In genomic region chr5:169980418-169981053, GRCh38 we compare ENCODE assay signal across 8 cellular contexts. TPM values are rescaled to one million over a fixed set of nuclear protein-coding genes. Genes with fewer than 3 reads are reported as not detected.
DNase-seq lines count a peak whose midpoint lies in the region; ATAC-seq, FAIRE-seq and TF ChIP-seq lines count a peak whose summit lies in the region.

INSYN2B (minus strand) TSS chr5:169980495; CDS start chr5:169883898, 96,597 bp downstream.

- no peak within 1 kb of the TSS for H3K9ac ChIP-seq in GM12878 (ENCODE audit: control insufficient read depth, insufficient read depth, low read length)

- intact Hi-C loops in GM12878 (cut with micrococcal nuclease; ENCODE audit: unreplicated experiment), result loop anchor here (1.0 kb wide), 1 partner anchor 279 kb away; no protein-coding TSS in a partner anchor
- intact Hi-C loops in sciatic nerve (cut with DNase I), result no loop called here

- H3K4me1 ChIP-seq in GM12878 (ENCODE audit: control insufficient read depth, insufficient read depth, low read length), result peaks cover 4% of the 10 kb centered on the region; the same call in 1 of the 2 replicates

- no peak within 1 kb of the TSS for H3K4me2 ChIP-seq in GM12878 (ENCODE audit: control insufficient read depth, insufficient read depth)

- H3K4me3 ChIP-seq in GM12878, result no peak within 1 kb of the TSS

- H3K27me3 ChIP-seq in GM12878 (replicated peaks in 1 of 2; ENCODE audit: control insufficient read depth in 2 of 2, insufficient read depth in 2 of 2, low read length in 1 of 2), result no peaks in the 10 kb centered on the region

- RAD21 ChIA-PET in GM12878 (lab: Charles Lee; ENCODE audit: unreplicated experiment), result interaction anchor here (0.7 to 2.6 kb wide), 23 partner anchors 9 to 388 kb away, joined by 3 to 44 read pairs (median 4); no protein-coding TSS in a partner anchor

- ATAC-seq in HG02623 (IDR thresholded peaks at IDR 0.05; ENCODE audit: unreplicated experiment) (peak; percentile 54), GM12878 (peak; percentile 90), sciatic nerve (peak; percentile 90), HG03196 (IDR thresholded peaks at IDR 0.05; ENCODE audit: unreplicated experiment) (no peak)

- no peak within 1 kb of the TSS for H2AFZ ChIP-seq in GM12878 (ENCODE audit: control insufficient read depth, low read depth, low read length)

- no peak for TF ChIP-seq POLR2A in GM12878 (IDR thresholded peaks at IDR 0.05; ENCODE audit: low read depth, low read length)

- no peak for TF ChIP-seq EP300 in GM12878 (IDR thresholded peaks at IDR 0.05; ENCODE audit: borderline replicate concordance in 1 of 2, control insufficient read depth in 1 of 2, low read depth in 2 of 2, low read length in 2 of 2)

- H3K9me3 ChIP-seq in GM12878 (replicated peaks; ENCODE audit: control insufficient read depth, insufficient read depth, low read length), result no peaks in the 10 kb centered on the region

- WGBS in GM12878 (ENCODE audit: insufficient coverage, insufficient replicate concordance, low lambda C conversion rate, missing lambda C conversion rate), result 78% methylated on average over 11 of the region's 11 CpGs

- SMC1A ChIA-PET in GM12878 (lab: Charles Lee; ENCODE audit: uncharacterized antibody, unreplicated experiment), result interaction anchor here (0.5 to 3.0 kb wide), 35 partner anchors 9 to 310 kb away, joined by 3 to 41 read pairs (median 4); no protein-coding TSS in a partner anchor

- FAIRE-seq in GM12878 (lab: Jason Lieb, UNC), result no peak

- peak in 2 of 3 experiments; percentile 33 to 71; a peak in 3 of 6 replicates for TF ChIP-seq CTCF in GM12878 (IDR thresholded peaks at IDR 0.05 in 2 of 3, conservative IDR thresholded peaks at IDR 0.05 in 1 of 3; ENCODE audit: control insufficient read depth in 2 of 3, extremely low read depth in 1 of 3, insufficient read depth in 1 of 3, low read depth in 3 of 3, low read length in 3 of 3)

- H4K20me1 ChIP-seq in GM12878 (ENCODE audit: control insufficient read depth, insufficient read depth), result no peaks in the 10 kb centered on the region

- peak; percentile 67 for TF ChIP-seq RAD21 in GM12878 (IDR thresholded peaks at IDR 0.05; ENCODE audit: insufficient read depth, low read depth, low read length)

- POLR2A ChIA-PET in GM12878 (lab: Charles Lee), result interaction anchor here (0.5 to 1.3 kb wide), 3 partner anchors 142 to 281 kb away, joined by 3 read pairs; no protein-coding TSS in a partner anchor

- no peaks in the 10 kb centered on the region for H3K79me2 ChIP-seq in GM12878 (ENCODE audit: control insufficient read depth, insufficient read depth, low read length)

- DNase-seq in NOMO-1 treated with DMSO at 0.1 percent for 48 hours (lab: John Stamatoyannopoulos, UW; ENCODE audit: unreplicated experiment), result peak; percentile 20
- no peak for DNase-seq in NOMO-1 treated with dmso at 0.1 percent for 144 hours (lab: John Stamatoyannopoulos, UW; ENCODE audit: unreplicated experiment)
- peak; percentile 92 to 93 for DNase-seq in NCI-H526 (lab: John Stamatoyannopoulos, UW)
- no peak for DNase-seq in GM12878 (ENCODE audit: low read depth, low spot score)
- peak; percentile 67 for DNase-seq in iPS DF 19.7 (ENCODE audit: low read depth, low spot score)
- peak; percentile 71 for DNase-seq in sciatic nerve (ENCODE audit: low spot score)

- BruUV-seq in GM12878 (replicated peaks; lab: Mats Ljungman, UMichigan), result no TSS peak

- H3K36me3 ChIP-seq in GM12878 (ENCODE audit: control insufficient read depth in 2 of 2, insufficient read depth in 2 of 2, low read length in 1 of 2), result peaks cover 6 to 19% of the 10 kb centered on the region in 2 experiments

- in situ Hi-C loops in GM12878 (cut with MboI), result loop anchor here (5.0 kb wide), 1 partner anchor 283 kb away; no protein-coding TSS in a partner anchor

- CTCF ChIA-PET in GM12878 (lab: Yijun Ruan, JAX), result interaction anchor here (0.6 to 3.0 kb wide), 52 partner anchors 9 to 575 kb away, joined by 3 to 73 read pairs (median 4); partner anchors contain the start of gene SPDL1

- H3K27ac ChIP-seq in GM12878 (ENCODE audit: control insufficient read depth, insufficient read depth), result no peak within 1 kb of the TSS

TF ChIP-seq in GM12878, 131 proteins besides CTCF, POLR2A, EP300 and RAD21:
- no peak for TF ChIP-seq NFYA (IDR thresholded peaks at IDR 0.05; ENCODE audit: borderline replicate concordance, low read depth, low read length)
- TF ChIP-seq CHD1 (IDR thresholded peaks at IDR 0.05; ENCODE audit: low read depth, low read length), result 0 out of 2 replicates have a peak, but pooled peaks have one; percentile 12
- peak; percentile 65; the same call in 1 of the 2 replicates for TF ChIP-seq SMC3 (IDR thresholded peaks at IDR 0.05; ENCODE audit: borderline replicate concordance, low read length)
- TF ChIP-seq YY1 (IDR thresholded peaks at IDR 0.05; ENCODE audit: low read depth, low read length), result 0 out of 2 replicates have a peak, but pooled peaks have one; percentile 25
- TF ChIP-seq CREM (IDR thresholded peaks at IDR 0.05; ENCODE audit: low read depth), result no peak
- TF ChIP-seq BHLHE40 (IDR thresholded peaks at IDR 0.05; ENCODE audit: borderline replicate concordance in 1 of 2, low read depth in 2 of 2, low read length in 1 of 2), result no peak

RNA-seq across cellular contexts. Expression of gene INSYN2B, which starts in this region (rescaled TPM):
- not detected in 2 replicates for total RNA-seq in GM12878 (2013; cell fraction: nucleolus; rRNA removed)
- total RNA-seq in GM12878 (2014; rRNA removed) (not detected in 2 replicates), GM12878 (2014; rRNA removed; fragmentation: Illumina TruSeq; extraction: Trizol) (not detected in 2 replicates), GM12878 (2021) (not detected in 2 replicates), sciatic nerve (0.27 TPM)
- polyA plus RNA-seq in GM12878 (2011; ENCODE audit: low read depth), result not detected
- polyA plus RNA-seq in GM12878 (2011; rRNA removed) (not detected in 2 replicates), GM12878 (2014; fragmentation: Illumina TruSeq; extraction: Trizol) (not detected in 2 replicates), GM12878 (2014; fragmentation: Nextera tagmentation; extraction: Ambion mirVana) (under 1 TPM in 1 of 2 experiments, not detected in 1; 0.05 TPM), GM12878 (2014; rRNA removed) (not detected in 2 replicates), GM12878 (2016; fragmentation: Nextera tagmentation; extraction: Ambion mirVana) (under 1 TPM; 0.13 to 0.27 TPM)
- polyA plus RNA-seq in GM12878 (2011; cell fraction: cytosol; rRNA removed), result not detected in 2 replicates
- polyA plus RNA-seq in GM12878 (2011; cell fraction: nucleus; rRNA removed), result not detected in 2 replicates
- polyA plus RNA-seq in GM12878 (2012), result 0.04 and 0.07 TPM in 2 replicates
- polyA minus RNA-seq in GM12878 (2011; rRNA and poly(A)+ RNA removed), result not detected in 2 replicates
- polyA minus RNA-seq in GM12878 (2011; cell fraction: cytosol; rRNA and poly(A)+ RNA removed), result not detected in 2 replicates
- not detected in 2 replicates for polyA minus RNA-seq in GM12878 (2011; cell fraction: nucleus; rRNA and poly(A)+ RNA removed)

Comparison
In these comparisons a context has a peak if more than half of its experiments do, and no peak if none do; other contexts are left out.
1. DNase-seq: peak in NOMO-1 treated with DMSO at 0.1 percent for 48 hours (single experiment), NCI-H526 (2 of 2) and iPS DF 19.7 (single experiment); none in NOMO-1 treated with dmso at 0.1 percent for 144 hours (single experiment) and GM12878 (single experiment).
2. Peak in ATAC-seq in GM12878; RNA of the gene not detected or under 1 TPM.
3. Peak in DNase-seq and ATAC-seq in sciatic nerve; RNA of the gene not detected or under 1 TPM.